Comparison of ENCODE assay signal across 8 cellular contexts in genomic region chr5:38193015-38193581, GRCh38.
DNase-seq lines count a peak whose midpoint lies in the region; ATAC-seq and TF ChIP-seq lines count a peak whose summit lies in the region.

No MANE protein-coding gene starts in this region.

- no peak overlapping the region for H3K27ac Mint-ChIP-seq in activated T-cell treated with anti-CD3 and anti-CD28 coated beads, Interleukin-2, amount 50 U/mL, for 72 hours

- H3K27ac ChIP-seq in Peyer's patch (no peak overlapping the region), neutrophil (no peak overlapping the region), testis (no peak overlapping the region)

- H3K27me3 ChIP-seq in Peyer's patch (no peaks in the 10 kb centered on the region), neutrophil (peaks cover 63% of the 10 kb centered on the region), testis (no peaks in the 10 kb centered on the region)

- TF ChIP-seq POLR2A in Peyer's patch (IDR thresholded peaks at IDR 0.05) = no peak
- no peak for TF ChIP-seq POLR2A in testis (IDR thresholded peaks at IDR 0.05)

- peaks cover 30% of the 10 kb centered on the region for H3K27me3 Mint-ChIP-seq in activated T-cell treated with anti-CD3 and anti-CD28 coated beads, Interleukin-2, amount 50 U/mL, for 72 hours (ENCODE audit: low read depth)

- TF ChIP-seq CTCF in Peyer's patch (IDR thresholded peaks at IDR 0.05) (peak; percentile 19 to 83 (median 66)), fibroblast of the aortic adventitia (IDR thresholded peaks at IDR 0.05; ENCODE audit: insufficient read depth, low read length) (peak; percentile 93), neutrophil (IDR thresholded peaks at IDR 0.05) (peak; percentile 79), testis (IDR thresholded peaks at IDR 0.05) (peak; percentile 81 to 86 (median 81))

- H3K36me3 ChIP-seq in Peyer's patch (no peaks in the 10 kb centered on the region), neutrophil (no peaks in the 10 kb centered on the region), testis (ENCODE audit: low read depth, missing control alignments) (no peaks in the 10 kb centered on the region)

- H3K4me1 Mint-ChIP-seq in activated T-cell treated with anti-CD3 and anti-CD28 coated beads, Interleukin-2, amount 50 U/mL, for 72 hours (ENCODE audit: low read depth) = no peaks in the 10 kb centered on the region

- H3K4me1 ChIP-seq in Peyer's patch (no peaks in the 10 kb centered on the region), neutrophil (ENCODE audit: control insufficient read depth in 1 of 2, insufficient read depth in 1 of 2, low read depth in 1 of 2, low read length in 1 of 2) (no peaks in the 10 kb centered on the region), testis (no peaks in the 10 kb centered on the region)

- WGBS in testis, 2 donors = 19 to 21% methylated on average over 13 of the region's 13 CpGs

- no peaks in the 10 kb centered on the region for H3K9me3 ChIP-seq in Peyer's patch
- no peaks in the 10 kb centered on the region for H3K9me3 ChIP-seq in neutrophil
- H3K9me3 ChIP-seq in testis = no peaks in the 10 kb centered on the region

- DNase-seq in AG08395 (ENCODE audit: low spot score) (peak; percentile 87), GM19238 (ENCODE audit: insufficient read length, low spot score) (peak; percentile 54), Kasumi-1 (lab: John Stamatoyannopoulos, UW) (peak; percentile 45 to 82), Peyer's patch (peak; percentile 22 to 82 (median 67)), fibroblast of the aortic adventitia (ENCODE audit: low read depth) (peak; percentile 68), testis (peak; percentile 87)
- DNase-seq in activated T-cell treated with anti-CD3 and anti-CD28 coated beads, Interleukin-2, amount 50 U/mL, for 72 hours = peak; percentile 55 to 66

- peak; percentile 51 to 56 for ATAC-seq in activated T-cell treated with anti-CD3 and anti-CD28 coated beads, Interleukin-2, amount 50 U/mL, for 72 hours (replicated peaks in 1 of 2)

- H3K4me3 Mint-ChIP-seq in activated T-cell treated with anti-CD3 and anti-CD28 coated beads, Interleukin-2, amount 50 U/mL, for 72 hours = no peak overlapping the region

- H3K9me3 Mint-ChIP-seq in activated T-cell treated with anti-CD3 and anti-CD28 coated beads, Interleukin-2, amount 50 U/mL, for 72 hours = no peaks in the 10 kb centered on the region

- H3K4me3 ChIP-seq in Peyer's patch (no peak overlapping the region), fibroblast of the aortic adventitia (ENCODE audit: low read depth, low read length) (no peak overlapping the region), neutrophil (ENCODE audit: low read depth in 1 of 2, low read length in 1 of 2) (no peak overlapping the region), testis (no peak overlapping the region)

- intact Hi-C loops in testis (cut with DNase I; ENCODE audit: low total_unique reads) = loop anchor here (5.0 kb wide), 1 partner anchor 356 kb away; no protein-coding TSS in a partner anchor

- no peaks in the 10 kb centered on the region for H3K36me3 Mint-ChIP-seq in activated T-cell treated with anti-CD3 and anti-CD28 coated beads, Interleukin-2, amount 50 U/mL, for 72 hours (ENCODE audit: insufficient read depth in 2 of 2)
